16 cellular contexts compared by ENCODE assay signal in genomic region chr4:38461342-38461741, GRCh38.
"Had no signal": no experiment of that assay in that cellular context is flagged by ENCODE, and none has a peak within 500 bp of the region (broad histone marks: within the 10 kb centered on the region; RNA-seq: fewer than 3 reads in every experiment).

No MANE protein-coding gene starts in this region.

- DNase-seq: activated B cell treated with CpG ODN at 0.5 μM for 24 hours; activated CD4-positive, alpha-beta T cell treated with anti-CD3 and anti-CD28 coated beads, Interleukin-2, amount 10 ng/mL, durations not matched to agents 24 days and 14 days; activated CD8-positive, alpha-beta memory T cell treated with anti-CD3 and anti-CD28 coated beads for 24 hours; activated naive CD4-positive, alpha-beta T cell treated with Interleukin-2 at 50 U/mL for 16 hours; activated naive CD8-positive, alpha-beta T cell treated with anti-CD3 and anti-CD28 coated beads, Interleukin-2, amount 50 U/mL, for 24 hours; caudate nucleus; endodermal cell; erythroblast; hypothalamus; left colon; naive B cell; right cardiac atrium; T-helper 1 cell; trophoblast cell had no signal

- H3K4me3 ChIP-seq: lung had no signal

- ATAC-seq: activated naive CD8-positive, alpha-beta T cell treated with anti-CD3 and anti-CD28 coated beads, Interleukin-2, amount 50 U/mL, for 24 hours; left colon; right cardiac atrium; stimulated activated memory B cell treated with anti-CD40 and anti-IgM and Interleukin-4, amounts not matched to agents 10 μg/mL and 1 μg/mL and 100 μg/mL, for 72 hours had no signal
